In the genomic region with DNA sequence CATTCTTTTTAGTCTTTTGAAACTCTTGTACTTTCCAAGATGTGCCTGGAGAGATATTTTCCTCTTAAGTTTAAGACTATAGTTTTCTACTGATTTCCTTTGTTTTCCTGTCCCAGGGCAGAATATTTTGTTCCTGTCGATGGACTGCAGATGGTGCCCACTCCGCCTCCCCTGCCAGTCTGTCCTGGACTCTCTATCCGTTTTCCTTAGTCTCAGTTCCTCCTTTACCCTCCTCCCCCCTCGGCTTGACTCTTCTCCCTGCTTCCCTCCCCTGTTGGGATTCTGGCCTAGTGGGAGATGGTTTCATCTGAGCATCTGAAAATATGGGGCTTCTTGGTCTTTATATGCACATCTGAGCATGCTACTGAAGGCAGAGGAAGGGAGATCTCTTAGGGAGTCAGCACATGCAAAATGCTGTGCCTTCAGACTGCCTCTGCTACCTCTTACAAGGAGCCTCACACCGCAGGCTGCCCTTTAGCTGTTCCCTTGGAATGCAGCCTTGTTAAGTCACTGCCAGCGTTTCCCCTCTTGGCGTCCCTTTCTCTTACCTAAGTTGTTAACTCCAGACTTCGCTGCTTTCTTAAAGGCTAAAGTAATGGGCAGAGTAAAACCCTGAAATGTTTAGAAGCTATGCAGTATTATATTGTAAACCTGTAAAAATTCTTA, we compare ENCODE assay signal across 8 cellular contexts. TPM values are rescaled to one million over a fixed set of nuclear protein-coding genes. Genes with fewer than 3 reads are reported as not detected.
DNase-seq lines count a peak whose midpoint lies in the region; ATAC-seq, FAIRE-seq and TF ChIP-seq lines count a peak whose summit lies in the region.

No MANE protein-coding gene starts in this region.

- no peak for ATAC-seq in heart left ventricle
- no peak for ATAC-seq in Right ventricle myocardium inferior
- ATAC-seq in GM21786 (IDR thresholded peaks at IDR 0.05; ENCODE audit: unreplicated experiment), result no peak
- ATAC-seq in GM18511 (IDR thresholded peaks at IDR 0.05; ENCODE audit: unreplicated experiment), result no peak

- DNase-seq in heart left ventricle (peak in 3 of 5 donors; percentile 21 to 55 (median 45)), Right ventricle myocardium inferior (ENCODE audit: missing footprints) (no peak), cardiac fibroblast (ENCODE audit: low read depth in 2 of 2) (peak; percentile 2 to 39), midbrain (lab: John Stamatoyannopoulos, UW) (peak; percentile 48), urothelium cell line (ENCODE audit: low spot score) (peak; percentile 91), activated gamma-delta T cell (lab: John Stamatoyannopoulos, UW) (no peak)

- FAIRE-seq in urothelium cell line (lab: Jason Lieb, UNC), result peak; percentile 94

- no peaks in the 10 kb centered on the region for H3K27me3 ChIP-seq in heart left ventricle

- H3K27ac ChIP-seq in heart left ventricle, result peak overlapping the region; percentile 19 to 86 (median 72)

- no peaks in the 10 kb centered on the region for H3K9me3 ChIP-seq in heart left ventricle

- H3K4me1 ChIP-seq in heart left ventricle, result peaks cover 8 to 100% (median 82%) of the 10 kb centered on the region in 12 donors

- no peak for TF ChIP-seq CTCF in heart left ventricle (IDR thresholded peaks at IDR 0.05)
- TF ChIP-seq CTCF in cardiac fibroblast (IDR thresholded peaks at IDR 0.05; ENCODE audit: low read depth, low read length), result no peak

- 33 to 42% (median 36%) methylated on average over 8 of the region's 8 CpGs for WGBS in heart left ventricle, 4 donors

- H3K36me3 ChIP-seq in heart left ventricle, result no peaks in the 10 kb centered on the region

- peak overlapping the region in 1 of 12 donors; percentile 10 for H3K4me3 ChIP-seq in heart left ventricle
- H3K4me3 ChIP-seq in cardiac fibroblast (replicated peaks in 1 of 2; ENCODE audit: low read depth in 2 of 2, low read length in 2 of 2), result no peak overlapping the region

- TF ChIP-seq POLR2A in heart left ventricle (IDR thresholded peaks at IDR 0.05), result no peak

- intact Hi-C loops in heart left ventricle (cut with DNase I) (loop anchor here in 7 of 10 donors (2.0 to 10.0 kb wide), 4 partner anchors 41 to 107 kb away; no protein-coding TSS in a partner anchor), Right ventricle myocardium inferior (cut with DNase I) (loop anchor here (2.0 kb wide), 1 partner anchor 253 kb away; no protein-coding TSS in a partner anchor)

RNA-seq across cellular contexts. Expression of a gene that starts 49.6 kb away (rescaled TPM):
- total RNA-seq in heart left ventricle (10 to 100 TPM; 25.2 to 44.0 (median 34.0) TPM), Right ventricle myocardium inferior (29.6 TPM)
- polyA plus RNA-seq in heart left ventricle, result 10 to 100 TPM; 10.4 to 14.6 TPM

Comparison
In these comparisons a context has a peak if more than half of its experiments do, and no peak if none do; other contexts are left out.
1. DNase-seq: peak in heart left ventricle (3 of 5), cardiac fibroblast (2 of 2), midbrain (single experiment) and urothelium cell line (single experiment); none in Right ventricle myocardium inferior (single experiment) and activated gamma-delta T cell (single experiment).